2 cellular contexts compared by ENCODE assay signal in genomic region chr7:35914214-35914613, GRCh38.
A peak's percentile ranks its signal among the peaks of the same experiment; 100 is the strongest.
DNase-seq lines count a peak whose midpoint lies in the region; ATAC-seq, FAIRE-seq and TF ChIP-seq lines count a peak whose summit lies in the region.
"Not testable (repeated sequence)": the region's sequence is repeated elsewhere in the genome, so short reads cannot be mapped to it uniquely, and the experiment has no call there.

No MANE protein-coding gene starts in this region.

- not testable (repeated sequence) for H3K4me3 ChIP-seq in HEK293 (ENCODE audit: low read depth, low read length); K562

- not testable (repeated sequence) for H3K4me2 ChIP-seq in K562 (ENCODE audit: insufficient read depth, low read length)

- H3K9me3 ChIP-seq in HEK293 (ENCODE audit: control insufficient read depth, insufficient read depth, low read depth, low read length); K562 (replicated peaks; ENCODE audit: control insufficient read depth, insufficient read depth, low read depth, low read length): not testable (repeated sequence)

- TF ChIP-seq EP300 in K562 (IDR thresholded peaks at IDR 0.05; ENCODE audit: low read length) = not testable (repeated sequence)

- TF ChIP-seq RAD21 in K562 (CRISPR knock-in tag; conservative IDR thresholded peaks at IDR 0.05 in 1 of 2, IDR thresholded peaks at IDR 0.05 in 1 of 2) = not testable (repeated sequence)

- not testable (repeated sequence) for FAIRE-seq in K562 (lab: Jason Lieb, UNC)

- not testable (repeated sequence) for H3K36me3 ChIP-seq in HEK293 (ENCODE audit: control insufficient read depth in 2 of 2, insufficient read depth in 1 of 2, low read length in 2 of 2); K562 (ENCODE audit: control insufficient read depth, insufficient read depth, low read length)

- H4K20me1 ChIP-seq in K562 (replicated peaks; ENCODE audit: control insufficient read depth, insufficient read depth, low read length) = not testable (repeated sequence)

- H3K4me1 ChIP-seq in HEK293 (ENCODE audit: control insufficient read depth, insufficient read depth, low read length); K562 (replicated peaks in 1 of 2; ENCODE audit: control insufficient read depth in 2 of 2, insufficient read depth in 2 of 2, low read length in 2 of 2): not testable (repeated sequence)

- TF ChIP-seq POLR2A in K562 (conservative IDR thresholded peaks at IDR 0.05) = not testable (repeated sequence)

- H2AFZ ChIP-seq in K562 (ENCODE audit: low read depth, low read length) = not testable (repeated sequence)

- not testable (repeated sequence) for DNase-seq in K562 (ENCODE audit: extremely low read depth in 1 of 4, low spot score in 3 of 4)

- in situ Hi-C loops in K562 (cut with MboI) = loop anchor here (10.0 kb wide), 1 partner anchor 61 kb away; no protein-coding TSS in a partner anchor

- not testable (repeated sequence) for H3K27ac ChIP-seq in HEK293 (ENCODE audit: extremely low read depth, low read depth, low read length); K562 (ENCODE audit: extremely low read depth, low read depth, low read length)

- not testable (repeated sequence) for TF ChIP-seq CTCF in HEK293 (tag by site-specific recombination; IDR thresholded peaks at IDR 0.05); K562 (IDR thresholded peaks at IDR 0.05 in 2 of 3, conservative IDR thresholded peaks at IDR 0.05 in 1 of 3; ENCODE audit: insufficient read depth in 2 of 3, low read depth in 1 of 3, low read length in 3 of 3)

- H3K9me1 ChIP-seq in K562 (ENCODE audit: control insufficient read depth, insufficient read depth, low read length) = not testable (repeated sequence)

- not testable (repeated sequence) for H3K9ac ChIP-seq in K562 (ENCODE audit: insufficient read depth in 1 of 2, low read depth in 2 of 2, low read length in 2 of 2)

- not testable (repeated sequence) for H3K79me2 ChIP-seq in K562 (ENCODE audit: control insufficient read depth, insufficient read depth, low read length)

- POLR2A ChIA-PET in HEK293 (lab: Yijun Ruan, JAX); K562 (lab: Yijun Ruan, JAX): not testable (repeated sequence)

- 0% methylated on average over 1 of the region's 1 CpG for WGBS in K562 (ENCODE audit: insufficient coverage, low coverage, missing lambda C conversion rate)

- intact Hi-C loops in K562 (cut with micrococcal nuclease) = not testable (repeated sequence)

- BruUV-seq in K562 (replicated peaks; lab: Mats Ljungman, UMichigan) = not testable (repeated sequence)

- not testable (repeated sequence) for ATAC-seq in K562

- H3K27me3 ChIP-seq in K562 (ENCODE audit: control insufficient read depth in 2 of 2, insufficient read depth in 2 of 2, low read length in 2 of 2) = not testable (repeated sequence)

- CTCF ChIA-PET in HEK293 (lab: Yijun Ruan, JAX) = interaction anchor here (0.7 kb wide), 1 partner anchor 81 kb away, joined by 5 read pairs; no protein-coding TSS in a partner anchor
- CTCF ChIA-PET in K562 (lab: Yijun Ruan, JAX; ENCODE audit: low intra/inter-chr PET ratio) = not testable (repeated sequence)

TF ChIP-seq in HEK293, 187 proteins besides CTCF, POLR2A, EP300 and RAD21:
- TF ChIP-seq ZNF10 (tag by site-specific recombination; IDR thresholded peaks at IDR 0.05) = peak; percentile 55; the same call in 1 of the 2 replicates
TF ChIP-seq in HEK293: peak in this region for 1; not testable (repeated sequence) for 186.

TF ChIP-seq in K562, 482 proteins besides CTCF, POLR2A, EP300 and RAD21:
- TF ChIP-seq ZNF134 (CRISPR knock-in tag; conservative IDR thresholded peaks at IDR 0.05) = peak; percentile 74
TF ChIP-seq in K562: peak in this region for 1; not testable (repeated sequence) for 481.
